Comparison of ENCODE assay signal across 28 cellular contexts in genomic region chr18:35692866-35693265, GRCh38.
"Had no signal": no experiment of that assay in that cellular context is flagged by ENCODE, and none has a peak within 500 bp of the region (broad histone marks: within the 10 kb centered on the region; RNA-seq: fewer than 3 reads in every experiment).

No MANE protein-coding gene starts in this region.

- H3K27ac Mint-ChIP-seq: activated CD4-positive, alpha-beta memory T cell treated with anti-CD3 and anti-CD28 coated beads, Interleukin-2, amount 10 ng/mL, durations not matched to agents 7 days and 5 days; activated CD4-positive, alpha-beta T cell treated with anti-CD3 and anti-CD28 coated beads, Interleukin-2, amount 10 ng/mL, durations not matched to agents 7 days and 5 days; activated CD8-positive, alpha-beta memory T cell treated with anti-CD3 and anti-CD28 coated beads, Interleukin-2, amount 10 ng/mL, durations not matched to agents 7 days and 5 days; activated naive CD4-positive, alpha-beta T cell treated with anti-CD3 and anti-CD28 coated beads, Interleukin-2, amount 50 U/mL, for 24 hours; immature natural killer cell; natural killer cell treated with Interleukin-12 subunit alpha and Interleukin-12 subunit beta and Interleukin-15 and Interleukin-18, amount 100 ng/mL, for 72 hours had no signal

- H3K9me3 Mint-ChIP-seq: activated CD4-positive, alpha-beta memory T cell treated with anti-CD3 and anti-CD28 coated beads, Interleukin-2, amount 10 ng/mL, durations not matched to agents 7 days and 5 days; activated CD4-positive, alpha-beta T cell treated with anti-CD3 and anti-CD28 coated beads, Interleukin-2, amount 10 ng/mL, durations not matched to agents 7 days and 5 days; activated naive CD4-positive, alpha-beta T cell treated with anti-CD3 and anti-CD28 coated beads, Interleukin-2, amount 50 U/mL, for 24 hours; immature natural killer cell; natural killer cell treated with Interleukin-12 subunit alpha and Interleukin-12 subunit beta and Interleukin-15 and Interleukin-18, amount 100 ng/mL, for 72 hours had no signal

- ATAC-seq: activated CD4-positive, CD25-positive, alpha-beta regulatory T cell treated with anti-CD3 and anti-CD28 coated beads, Interleukin-2, amount 50 U/mL, for 24 hours; activated CD8-positive, alpha-beta memory T cell treated with anti-CD3 and anti-CD28 coated beads, Interleukin-2, amount 10 ng/mL, durations not matched to agents 7 days and 5 days; body of pancreas; gastroesophageal sphincter; left lobe of liver; mucosa of descending colon; natural killer cell treated with Interleukin-12 subunit alpha and Interleukin-12 subunit beta and Interleukin-15 and Interleukin-18, amount 100 ng/mL, for 72 hours had no signal

- H3K4me3 ChIP-seq: adrenal gland, body of pancreas, coronary artery, dorsolateral prefrontal cortex, gastroesophageal sphincter, mucosa of descending colon, right atrium auricular region, SK-N-MC, suprapubic skin, tibial artery, uterus had no signal

- H3K9me3 ChIP-seq: adrenal gland, body of pancreas, gastroesophageal sphincter, mucosa of descending colon, right atrium auricular region, suprapubic skin, tibial artery, uterus had no signal

- DNase-seq: activated CD4-positive, alpha-beta memory T cell treated with anti-CD3 and anti-CD28 coated beads, Interleukin-2, amount 10 ng/mL, durations not matched to agents 7 days and 5 days; activated CD4-positive, alpha-beta T cell treated with anti-CD3 and anti-CD28 coated beads, Interleukin-2, amount 10 ng/mL, durations not matched to agents 7 days and 5 days; activated CD8-positive, alpha-beta memory T cell treated with anti-CD3 and anti-CD28 coated beads, Interleukin-2, amount 10 ng/mL, durations not matched to agents 7 days and 5 days; activated gamma-delta T cell treated with Interleukin-2 at 50 U/mL for 16 hours; adrenal gland; aorta; body of pancreas; dorsolateral prefrontal cortex; effector memory CD4-positive, alpha-beta T cell; erythroblast; hypothalamus; immature natural killer cell; mucosa of descending colon; stimulated activated CD4-positive, alpha-beta T cell treated with anti-CD3 and anti-CD28 coated beads, Interleukin-15, amount 100 ng/mL, for 24 hours; stimulated activated CD4-positive, alpha-beta T cell treated with anti-CD3 and anti-CD28 coated beads, Interleukin-2, amount 100 ng/mL, for 24 hours; stimulated activated naive CD4-positive, alpha-beta T cell; tibial artery; uterus; WERI-Rb-1 had no signal

- H3K27me3 ChIP-seq: adrenal gland, body of pancreas, dorsolateral prefrontal cortex, gastroesophageal sphincter, right atrium auricular region, suprapubic skin, tibial artery, uterus had no signal

- H3K4me1 Mint-ChIP-seq: activated CD4-positive, alpha-beta memory T cell treated with anti-CD3 and anti-CD28 coated beads, Interleukin-2, amount 10 ng/mL, durations not matched to agents 7 days and 5 days; activated CD4-positive, alpha-beta T cell treated with anti-CD3 and anti-CD28 coated beads, Interleukin-2, amount 10 ng/mL, durations not matched to agents 7 days and 5 days; activated CD8-positive, alpha-beta memory T cell treated with anti-CD3 and anti-CD28 coated beads, Interleukin-2, amount 10 ng/mL, durations not matched to agents 7 days and 5 days; activated naive CD4-positive, alpha-beta T cell treated with anti-CD3 and anti-CD28 coated beads, Interleukin-2, amount 50 U/mL, for 24 hours; immature natural killer cell had no signal

- H3K4me1 ChIP-seq: adrenal gland, uterus had no signal

- H3K36me3 ChIP-seq: uterus, WERI-Rb-1 had no signal

- H3K27ac ChIP-seq: adrenal gland, body of pancreas, coronary artery, gastroesophageal sphincter, right atrium auricular region, SK-N-MC, suprapubic skin, tibial artery, uterus, WERI-Rb-1 had no signal

- H3K4me3 Mint-ChIP-seq: activated CD4-positive, alpha-beta memory T cell treated with anti-CD3 and anti-CD28 coated beads, Interleukin-2, amount 10 ng/mL, durations not matched to agents 7 days and 5 days; activated CD4-positive, alpha-beta T cell treated with anti-CD3 and anti-CD28 coated beads, Interleukin-2, amount 10 ng/mL, durations not matched to agents 7 days and 5 days; activated CD8-positive, alpha-beta memory T cell treated with anti-CD3 and anti-CD28 coated beads, Interleukin-2, amount 10 ng/mL, durations not matched to agents 7 days and 5 days; activated naive CD4-positive, alpha-beta T cell treated with anti-CD3 and anti-CD28 coated beads, Interleukin-2, amount 50 U/mL, for 24 hours; immature natural killer cell; natural killer cell treated with Interleukin-12 subunit alpha and Interleukin-12 subunit beta and Interleukin-15 and Interleukin-18, amount 100 ng/mL, for 72 hours had no signal

- H3K27me3 Mint-ChIP-seq: activated CD4-positive, alpha-beta memory T cell treated with anti-CD3 and anti-CD28 coated beads, Interleukin-2, amount 10 ng/mL, durations not matched to agents 7 days and 5 days; activated CD4-positive, alpha-beta T cell treated with anti-CD3 and anti-CD28 coated beads, Interleukin-2, amount 10 ng/mL, durations not matched to agents 7 days and 5 days; activated CD8-positive, alpha-beta memory T cell treated with anti-CD3 and anti-CD28 coated beads, Interleukin-2, amount 10 ng/mL, durations not matched to agents 7 days and 5 days; activated naive CD4-positive, alpha-beta T cell treated with anti-CD3 and anti-CD28 coated beads, Interleukin-2, amount 50 U/mL, for 24 hours; natural killer cell treated with Interleukin-12 subunit alpha and Interleukin-12 subunit beta and Interleukin-15 and Interleukin-18, amount 100 ng/mL, for 72 hours had no signal
